25 cellular contexts compared by ENCODE assay signal in the genomic region with DNA sequence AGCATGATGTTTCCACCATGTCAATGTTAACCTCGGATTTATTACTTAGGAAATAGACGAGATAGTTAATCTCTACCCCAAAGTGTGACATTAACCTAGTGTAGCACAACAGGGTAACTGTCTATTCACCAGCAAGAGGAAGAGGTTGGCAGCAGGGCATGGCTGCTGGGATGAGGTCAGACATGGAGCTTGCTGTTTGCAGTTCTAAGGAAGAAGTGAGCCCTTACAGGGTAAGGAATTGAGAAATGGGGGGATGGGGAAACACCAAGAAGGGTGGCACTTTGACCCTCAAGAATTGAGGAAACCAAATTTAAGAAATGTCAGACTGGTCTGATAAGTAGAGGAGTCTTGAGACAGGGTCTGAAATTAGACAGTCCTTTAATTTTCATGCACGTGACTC.
"Had no signal": no experiment of that assay in that cellular context is flagged by ENCODE, and none has a peak within 500 bp of the region (broad histone marks: within the 10 kb centered on the region; RNA-seq: fewer than 3 reads in every experiment).

No MANE protein-coding gene starts in this region.

- H3K27me3 Mint-ChIP-seq: activated CD4-positive, alpha-beta memory T cell treated with anti-CD3 and anti-CD28 coated beads, Interleukin-2, amount 10 ng/mL, durations not matched to agents 7 days and 5 days; activated CD4-positive, alpha-beta T cell treated with anti-CD3 and anti-CD28 coated beads for 36 hours; activated naive CD8-positive, alpha-beta T cell treated with anti-CD3 and anti-CD28 coated beads for 36 hours; activated T-helper 17 cell treated with anti-CD3 and anti-CD28 coated beads, Interleukin-2, amount 50 U/mL, for 72 hours; T-helper 17 cell had no signal

- H3K27me3 ChIP-seq: brain microvascular endothelial cell, cardiac muscle cell, SJSA1 had no signal

- H3K9me3 ChIP-seq: MG63 had no signal

- H3K36me3 ChIP-seq: brain microvascular endothelial cell, cardiac muscle cell, MG63, SJSA1 had no signal

- H3K27ac ChIP-seq: brain microvascular endothelial cell, cardiac muscle cell, SJSA1, VCaP had no signal

- H3K4me1 Mint-ChIP-seq: activated CD4-positive, alpha-beta memory T cell treated with anti-CD3 and anti-CD28 coated beads, Interleukin-2, amount 10 ng/mL, durations not matched to agents 7 days and 5 days; activated naive CD4-positive, alpha-beta T cell treated with anti-CD3 and anti-CD28 coated beads, Interleukin-2, amount 10 ng/mL, durations not matched to agents 7 days and 5 days had no signal

- H3K9me3 Mint-ChIP-seq: activated naive CD8-positive, alpha-beta T cell treated with anti-CD3 and anti-CD28 coated beads for 36 hours; activated T-helper 17 cell treated with anti-CD3 and anti-CD28 coated beads, Interleukin-2, amount 50 U/mL, for 72 hours had no signal

- ATAC-seq: activated CD4-positive, alpha-beta T cell treated with anti-CD3 and anti-CD28 coated beads for 36 hours; activated T-helper 17 cell treated with anti-CD3 and anti-CD28 coated beads, Interleukin-2, amount 50 U/mL, for 72 hours; SK-N-SH treated with all-trans-retinoic acid at 6 μM for 48 hours; T-helper 17 cell had no signal

- H3K4me1 ChIP-seq: SJSA1 had no signal

- DNase-seq: activated CD4-positive, alpha-beta memory T cell treated with anti-CD3 and anti-CD28 coated beads, Interleukin-2, amount 10 ng/mL, durations not matched to agents 7 days and 5 days; activated CD4-positive, alpha-beta T cell treated with anti-CD3 and anti-CD28 coated beads for 36 hours; activated CD4-positive, alpha-beta T cell treated with anti-CD3 and anti-CD28 coated beads, Interleukin-2, amount 50 U/mL, for 1 hour; activated gamma-delta T cell treated with Interleukin-2 at 50 U/mL for 16 hours; activated naive CD4-positive, alpha-beta T cell treated with anti-CD3 and anti-CD28 coated beads, Interleukin-2, amount 10 ng/mL, durations not matched to agents 7 days and 5 days; activated naive CD8-positive, alpha-beta T cell treated with anti-CD3 and anti-CD28 coated beads for 36 hours; activated T-cell treated with anti-CD3 and anti-CD28 coated beads for 4 hours; activated T-cell treated with anti-CD3 and anti-CD28 coated beads, Interleukin-2, amount 50 U/mL, for 48 hours; brain microvascular endothelial cell; MG63; NCI-H1092; NCI-H1417; NCI-H2029; NCI-H2107; NCI-H345; NCI-H510A; NCI-H526 treated with DMSO at 0.1 percent for 48 hours; NCI-H82; T-helper 17 cell; T-helper 9 cell had no signal

- H3K27ac Mint-ChIP-seq: activated CD4-positive, alpha-beta memory T cell treated with anti-CD3 and anti-CD28 coated beads, Interleukin-2, amount 10 ng/mL, durations not matched to agents 7 days and 5 days; activated CD4-positive, alpha-beta T cell treated with anti-CD3 and anti-CD28 coated beads for 36 hours; activated naive CD4-positive, alpha-beta T cell treated with anti-CD3 and anti-CD28 coated beads, Interleukin-2, amount 10 ng/mL, durations not matched to agents 7 days and 5 days; activated naive CD8-positive, alpha-beta T cell treated with anti-CD3 and anti-CD28 coated beads for 36 hours; activated T-helper 17 cell treated with anti-CD3 and anti-CD28 coated beads, Interleukin-2, amount 50 U/mL, for 72 hours; T-helper 17 cell had no signal

- H3K4me3 ChIP-seq: cardiac muscle cell, MG63, SJSA1 had no signal

- H3K36me3 Mint-ChIP-seq: activated naive CD4-positive, alpha-beta T cell treated with anti-CD3 and anti-CD28 coated beads, Interleukin-2, amount 10 ng/mL, durations not matched to agents 7 days and 5 days; activated naive CD8-positive, alpha-beta T cell treated with anti-CD3 and anti-CD28 coated beads for 36 hours had no signal

- H3K4me3 Mint-ChIP-seq: activated CD4-positive, alpha-beta memory T cell treated with anti-CD3 and anti-CD28 coated beads, Interleukin-2, amount 10 ng/mL, durations not matched to agents 7 days and 5 days; activated CD4-positive, alpha-beta T cell treated with anti-CD3 and anti-CD28 coated beads for 36 hours; activated naive CD4-positive, alpha-beta T cell treated with anti-CD3 and anti-CD28 coated beads, Interleukin-2, amount 10 ng/mL, durations not matched to agents 7 days and 5 days; activated naive CD8-positive, alpha-beta T cell treated with anti-CD3 and anti-CD28 coated beads for 36 hours; activated T-helper 17 cell treated with anti-CD3 and anti-CD28 coated beads, Interleukin-2, amount 50 U/mL, for 72 hours; T-helper 17 cell had no signal
